ENCODE assay signal across 8 cellular contexts in genomic region chr2:100416397-100416938, GRCh38. TPM values are rescaled to one million over a fixed set of nuclear protein-coding genes. Genes with fewer than 3 reads are reported as not detected.
DNase-seq lines count a peak whose midpoint lies in the region; ATAC-seq and TF ChIP-seq lines count a peak whose summit lies in the region.

No MANE protein-coding gene starts in this region.

- peak overlapping the region; percentile 78 to 95 (median 87) for H3K4me3 Mint-ChIP-seq in naive thymus-derived CD4-positive, alpha-beta T cell

- no peaks in the 10 kb centered on the region; the same call in 1 of the 2 replicates for H3K36me3 ChIP-seq in BE2C
- H3K36me3 ChIP-seq in naive thymus-derived CD4-positive, alpha-beta T cell (ENCODE audit: control insufficient read depth in 2 of 3, insufficient read depth in 3 of 3, low read length in 3 of 3), result no peaks in the 10 kb centered on the region

- H3K27ac Mint-ChIP-seq in naive thymus-derived CD4-positive, alpha-beta T cell, result peak overlapping the region in 5 of 9 donors; percentile 13 to 63 (median 51)

- no peak for DNase-seq in BE2C
- no peak for DNase-seq in LNCaP clone FGC (ENCODE audit: low read depth)
- no peak for DNase-seq in dorsolateral prefrontal cortex
- DNase-seq in naive thymus-derived CD4-positive, alpha-beta T cell, result no peak
- no peak for DNase-seq in hepatic stellate cell (ENCODE audit: low spot score)
- DNase-seq in activated gamma-delta T cell (lab: John Stamatoyannopoulos, UW), result no peak
- DNase-seq in NCI-H1105 treated with DMSO at 0.1 percent for 48 hours (lab: John Stamatoyannopoulos, UW), result no peak
- DNase-seq in central memory CD4-positive, alpha-beta T cell, result no peak

- peaks cover 0 to 4% (median 0%) of the 10 kb centered on the region in 11 donors for H3K9me3 Mint-ChIP-seq in naive thymus-derived CD4-positive, alpha-beta T cell

- peaks cover 8 to 22% (median 17%) of the 10 kb centered on the region in 7 donors for H3K4me1 Mint-ChIP-seq in naive thymus-derived CD4-positive, alpha-beta T cell

- H3K27me3 ChIP-seq in BE2C (no peaks in the 10 kb centered on the region), dorsolateral prefrontal cortex (no peaks in the 10 kb centered on the region)
- H3K27me3 ChIP-seq in naive thymus-derived CD4-positive, alpha-beta T cell (ENCODE audit: control insufficient read depth in 2 of 2, insufficient read depth in 2 of 2, low read length in 2 of 2), result no peaks in the 10 kb centered on the region

- H3K36me3 Mint-ChIP-seq in naive thymus-derived CD4-positive, alpha-beta T cell, result peaks cover 0 to 2% (median 0%) of the 10 kb centered on the region in 5 donors

- CTCF ChIA-PET in naive thymus-derived CD4-positive, alpha-beta T cell (lab: Charles Lee), result interaction anchor here (0.6 kb wide), 1 partner anchor 839 kb away, joined by 3 read pairs; no protein-coding TSS in a partner anchor

- POLR2A ChIA-PET in naive thymus-derived CD4-positive, alpha-beta T cell (lab: Charles Lee), result interaction anchor here (1.3 kb wide), 1 partner anchor 586 kb away, joined by 3 read pairs; the partner anchor contains the start of gene RPL31

- intact Hi-C loops in dorsolateral prefrontal cortex (cut with DNase I), result loop anchor here (2.0 to 5.0 kb wide), 3 partner anchors 146 to 586 kb away; partner anchors contain the start of genes PDCL3 (in 2 of the 2) and RPL31 (in 1 of the 2)
- intact Hi-C loops in naive thymus-derived CD4-positive, alpha-beta T cell (cut with micrococcal nuclease), result loop anchor here (2.0 to 5.0 kb wide), 2 partner anchors 586 kb away; partner anchors contain the start of gene RPL31 (in 2 of the 2)

- no peaks in the 10 kb centered on the region for H3K4me1 ChIP-seq in BE2C
- no peaks in the 10 kb centered on the region for H3K4me1 ChIP-seq in naive thymus-derived CD4-positive, alpha-beta T cell (ENCODE audit: control insufficient read depth in 2 of 2, insufficient read depth in 2 of 2, low read length in 2 of 2)

- no peak for ATAC-seq in naive thymus-derived CD4-positive, alpha-beta T cell

- H3K27me3 Mint-ChIP-seq in naive thymus-derived CD4-positive, alpha-beta T cell, result peaks cover 0 to 15% (median 0%) of the 10 kb centered on the region in 5 donors

- H3K4me3 ChIP-seq in BE2C (ENCODE audit: low read depth, low read length) (peak overlapping the region; percentile 91), LNCaP clone FGC (ENCODE audit: low read depth, low read length) (peak overlapping the region; percentile 70), dorsolateral prefrontal cortex (peak overlapping the region; percentile 55 to 97 (median 88))
- H3K4me3 ChIP-seq in naive thymus-derived CD4-positive, alpha-beta T cell (ENCODE audit: low read length), result peak overlapping the region; percentile 76

- TF ChIP-seq CTCF in BE2C (IDR thresholded peaks at IDR 0.05; ENCODE audit: low read depth, low read length) (no peak), LNCaP clone FGC (IDR thresholded peaks at IDR 0.05; ENCODE audit: control insufficient read depth, extremely low read depth, insufficient read depth) (no peak), dorsolateral prefrontal cortex (IDR thresholded peaks at IDR 0.05 in 54 of 56, conservative IDR thresholded peaks at IDR 0.05 in 2 of 56; ENCODE audit: low read depth in 1 of 56, partially characterized antibody in 56 of 56) (no peak)

- H3K27ac ChIP-seq in dorsolateral prefrontal cortex, result peak overlapping the region in 56 of 59 donors; percentile 2 to 96 (median 84)
- H3K27ac ChIP-seq in naive thymus-derived CD4-positive, alpha-beta T cell (ENCODE audit: low read depth, low read length), result no peak overlapping the region

- no peaks in the 10 kb centered on the region for H3K9me3 ChIP-seq in BE2C
- H3K9me3 ChIP-seq in naive thymus-derived CD4-positive, alpha-beta T cell (ENCODE audit: control insufficient read depth in 2 of 3, low read length in 3 of 3), result no peaks in the 10 kb centered on the region

RNA-seq across cellular contexts. Expression of gene CHST10, which starts 1.0 kb away (rescaled TPM):
- 12.6 TPM for polyA plus RNA-seq in BE2C (2012; ENCODE audit: insufficient read depth, insufficient read length, low read depth)
- total RNA-seq in dorsolateral prefrontal cortex, result 10 to 100 TPM; 21.5 to 67.4 (median 43.3) TPM
- total RNA-seq in naive thymus-derived CD4-positive, alpha-beta T cell, result 1 to 10 TPM; 2.2 to 5.0 (median 3.2) TPM
- 1 to 10 TPM; 1.2 to 3.9 TPM for polyA plus RNA-seq in naive thymus-derived CD4-positive, alpha-beta T cell

RNA-seq across cellular contexts. Expression of gene NMS, which starts 53.8 kb away (rescaled TPM):
- polyA plus RNA-seq in BE2C (2012; ENCODE audit: insufficient read depth, insufficient read length, low read depth), result not detected
- 1 to 10 TPM in 1 of 120 experiments, not detected in 119; 1.4 TPM for total RNA-seq in dorsolateral prefrontal cortex
- total RNA-seq in naive thymus-derived CD4-positive, alpha-beta T cell, result not detected
- polyA plus RNA-seq in naive thymus-derived CD4-positive, alpha-beta T cell, result not detected
